In the genomic region with DNA sequence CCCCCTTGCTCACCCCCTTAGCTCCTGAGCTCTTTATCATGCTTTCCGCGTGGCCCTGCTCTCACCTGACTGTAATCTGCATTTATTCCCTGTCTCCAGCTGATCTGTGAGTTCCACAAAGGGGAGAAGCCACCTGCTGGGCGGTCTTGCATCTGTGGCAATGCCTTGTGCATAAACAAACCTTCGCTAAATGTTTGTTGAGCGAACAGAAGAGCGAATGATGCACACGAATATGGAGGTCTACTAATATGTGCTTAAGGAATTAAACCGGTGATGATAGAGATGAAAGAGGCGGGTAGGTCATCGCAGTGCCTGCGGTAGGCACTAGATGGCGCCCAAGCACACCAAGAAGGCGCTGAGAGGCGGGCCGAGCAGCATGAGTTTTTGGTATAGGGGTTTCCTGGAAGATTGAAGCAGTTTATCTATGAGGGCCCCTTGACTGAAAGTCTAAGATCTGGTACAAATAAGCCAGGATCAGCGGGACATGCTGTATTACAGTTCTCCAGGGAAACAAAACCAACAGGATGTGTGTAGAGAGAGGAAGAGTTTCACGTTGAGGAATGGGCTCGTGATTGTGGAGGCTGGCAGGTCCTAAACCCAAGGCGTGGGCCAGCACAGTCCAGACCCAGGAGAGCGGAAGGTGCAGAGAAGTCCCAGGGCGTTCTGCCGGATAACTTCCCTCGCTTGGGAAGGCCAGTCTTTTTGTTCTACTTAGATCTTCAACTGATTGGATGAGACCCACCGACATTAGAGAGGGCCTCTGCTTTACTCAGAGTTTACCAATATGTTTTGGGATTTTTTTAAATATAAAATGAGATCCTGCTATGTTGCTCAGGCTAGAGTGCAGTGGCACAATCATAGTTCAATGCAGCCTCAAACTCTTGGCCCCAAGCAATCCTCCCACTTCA, we compare ENCODE assay signal across 8 cellular contexts. TPM values are rescaled to one million over a fixed set of nuclear protein-coding genes. Genes with fewer than 3 reads are reported as not detected.
DNase-seq lines count a peak whose midpoint lies in the region; ATAC-seq and TF ChIP-seq lines count a peak whose summit lies in the region.

No MANE protein-coding gene starts in this region.

- H3K4me3 ChIP-seq in GM12865 (ENCODE audit: low read depth, low read length): no peak overlapping the region
- H3K4me3 ChIP-seq in endodermal cell (ENCODE audit: low read length): no peak overlapping the region

- H3K36me3 Mint-ChIP-seq in endodermal cell (ENCODE audit: low read depth) (no peaks in the 10 kb centered on the region), mesothelial cell of epicardium (no peaks in the 10 kb centered on the region)

- H3K36me3 ChIP-seq in endodermal cell (ENCODE audit: control insufficient read depth, insufficient read depth, low read length): no peaks in the 10 kb centered on the region

- H3K9ac ChIP-seq in endodermal cell (ENCODE audit: extremely low read depth, low read length, poor library complexity, severe bottlenecking): no peak overlapping the region

- no peaks in the 10 kb centered on the region for H3K27me3 ChIP-seq in endodermal cell (ENCODE audit: control insufficient read depth, insufficient read depth, low read length, poor library complexity, severe bottlenecking)

- H3K4me3 Mint-ChIP-seq in endodermal cell (peak overlapping the region; percentile 37), mesothelial cell of epicardium (peak overlapping the region; percentile 60)

- ATAC-seq in HG03354 (IDR thresholded peaks at IDR 0.05; ENCODE audit: poor library complexity, severe bottlenecking, unreplicated experiment): peak; percentile 76
- ATAC-seq in HG03025 (IDR thresholded peaks at IDR 0.05; ENCODE audit: low FRiP score, unreplicated experiment): no peak

- H3K27me3 Mint-ChIP-seq in endodermal cell (ENCODE audit: insufficient read depth) (no peaks in the 10 kb centered on the region), mesothelial cell of epicardium (ENCODE audit: low read depth) (no peaks in the 10 kb centered on the region)

- WGBS in endodermal cell (ENCODE audit: insufficient coverage in 1 of 2, insufficient read length in 1 of 2), 2 experiments: 34 to 35% methylated on average over 21 to 24 of the region's 24 CpGs

- no peak overlapping the region for H3K27ac ChIP-seq in endodermal cell (ENCODE audit: low read depth, low read length)

- H3K4me1 ChIP-seq in endodermal cell (ENCODE audit: control insufficient read depth, insufficient read depth, low read length): peaks cover 9% of the 10 kb centered on the region

- TF ChIP-seq CTCF in GM12865 (IDR thresholded peaks at IDR 0.05; ENCODE audit: insufficient read depth, low read depth, low read length, missing control alignments): peak; percentile 93
- TF ChIP-seq CTCF in endodermal cell (conservative IDR thresholded peaks at IDR 0.05): peak; percentile 90
- peak; percentile 72 for TF ChIP-seq CTCF in mesothelial cell of epicardium (IDR thresholded peaks at IDR 0.05; ENCODE audit: unreplicated experiment)

- peaks cover 21% of the 10 kb centered on the region for H3K4me1 Mint-ChIP-seq in endodermal cell
- peaks cover 17% of the 10 kb centered on the region for H3K4me1 Mint-ChIP-seq in mesothelial cell of epicardium

- H3K27ac Mint-ChIP-seq in endodermal cell: peak overlapping the region; percentile 54
- H3K27ac Mint-ChIP-seq in mesothelial cell of epicardium: no peak overlapping the region

- H3K9me3 Mint-ChIP-seq in endodermal cell (no peaks in the 10 kb centered on the region), mesothelial cell of epicardium (no peaks in the 10 kb centered on the region)

- H3K9me3 ChIP-seq in endodermal cell (ENCODE audit: control insufficient read depth, low read length): no peaks in the 10 kb centered on the region

- DNase-seq in GM12865 (ENCODE audit: low read depth): peak; percentile 78
- peak; percentile 64 to 71 for DNase-seq in NOMO-1 (lab: John Stamatoyannopoulos, UW; ENCODE audit: unreplicated experiment in 2 of 2)
- peak; percentile 94 for DNase-seq in activated CD8-positive, alpha-beta memory T cell treated with anti-CD3 and anti-CD28 coated beads for 24 hours
- DNase-seq in endodermal cell: peak; percentile 96
- DNase-seq in mesothelial cell of epicardium (ENCODE audit: low spot score in 2 of 2, unreplicated experiment in 2 of 2): peak; percentile 57 to 90
- DNase-seq in stimulated activated CD8-positive, alpha-beta memory T cell treated with anti-CD3 and anti-CD28 coated beads, Interleukin-15, amount 100 ng/mL, for 24 hours (ENCODE audit: low read depth): peak; percentile 67

RNA-seq across cellular contexts. Expression of a gene that starts 34.7 kb away (rescaled TPM):
- 100 to 1,000 TPM; 237 to 252 TPM for total RNA-seq in endodermal cell
- polyA plus RNA-seq in endodermal cell (2013, experiment 1 of 2): 237 TPM
- 220 TPM for polyA plus RNA-seq in endodermal cell (2013, experiment 2 of 2)
- 166 to 178 TPM (median 171 TPM) in 3 replicates for total RNA-seq in mesothelial cell of epicardium
